Comparison of ENCODE assay signal across 2 cellular contexts in genomic region chr9:107872457-107873192, GRCh38.
A peak's percentile ranks its signal among the peaks of the same experiment; 100 is the strongest.
TF ChIP-seq lines count a peak whose summit lies in the region.

No MANE protein-coding gene starts in this region.

TF ChIP-seq in GM23338, 12 proteins besides CTCF, POLR2A, EP300 and RAD21:
- TF ChIP-seq NANOG (IDR thresholded peaks at IDR 0.05; ENCODE audit: borderline replicate concordance) = peak; percentile 61; the same call in 1 of the 2 replicates
- TF ChIP-seq CREB1 (CRISPR knock-in tag; IDR thresholded peaks at IDR 0.05; ENCODE audit: low read depth) = no peak
- peak; percentile 96 for TF ChIP-seq ZNF462 (CRISPR knock-in tag; IDR thresholded peaks at IDR 0.05)
- TF ChIP-seq POLR2AphosphoS5 (IDR thresholded peaks at IDR 0.05; ENCODE audit: low read depth) = no peak
- TF ChIP-seq EZH2 (IDR thresholded peaks at IDR 0.05; ENCODE audit: low read depth, unreplicated experiment) = no peak
- TF ChIP-seq STAT1 (IDR thresholded peaks at IDR 0.05; ENCODE audit: unreplicated experiment) = no peak
- TF ChIP-seq JUNB (IDR thresholded peaks at IDR 0.05; ENCODE audit: unreplicated experiment) = no peak
- TF ChIP-seq REST (IDR thresholded peaks at IDR 0.05; ENCODE audit: unreplicated experiment) = no peak
- no peak for TF ChIP-seq EZH2phosphoT487 (IDR thresholded peaks at IDR 0.05; ENCODE audit: unreplicated experiment)
- no peak for TF ChIP-seq ETS1 (IDR thresholded peaks at IDR 0.05)

TF ChIP-seq in H1, 55 proteins besides CTCF, POLR2A, EP300 and RAD21:
- TF ChIP-seq CHD7 (IDR thresholded peaks at IDR 0.05; ENCODE audit: insufficient replicate concordance, low read length) = peak; percentile 54
- TF ChIP-seq RBBP5 (IDR thresholded peaks at IDR 0.05; ENCODE audit: borderline replicate concordance, low read depth, low read length) = no peak
- TF ChIP-seq ATF3 (IDR thresholded peaks at IDR 0.05; ENCODE audit: insufficient read depth, low read depth, low read length) = no peak
- TF ChIP-seq YY1 (IDR thresholded peaks at IDR 0.05; ENCODE audit: low read depth, low read length) = 0 out of 2 replicates have a peak, but pooled peaks have one; percentile 2
